ENCODE assay signal across 18 cellular contexts in genomic region chr2:88637464-88637863, GRCh38. TPM values are rescaled to one million over a fixed set of nuclear protein-coding genes. Genes with fewer than 3 reads are reported as not detected.
DNase-seq lines count a peak whose midpoint lies in the region; ATAC-seq and TF ChIP-seq lines count a peak whose summit lies in the region.
"Had no signal": no experiment of that assay in that cellular context is flagged by ENCODE, and none has a peak within 500 bp of the region (broad histone marks: within the 10 kb centered on the region; RNA-seq: fewer than 3 reads in every experiment).

No MANE protein-coding gene starts in this region.

- H3K27me3 Mint-ChIP-seq in activated naive CD4-positive, alpha-beta T cell treated with anti-CD3 and anti-CD28 coated beads, Interleukin-2, amount 50 U/mL, for 24 hours: peaks cover 2% of the 10 kb centered on the region
- H3K27me3 Mint-ChIP-seq in activated T-helper 17 cell treated with anti-CD3 and anti-CD28 coated beads, Interleukin-2, amount 50 U/mL, for 72 hours: no peaks in the 10 kb centered on the region
- no peaks in the 10 kb centered on the region for H3K27me3 Mint-ChIP-seq in mesothelial cell of epicardium (ENCODE audit: low read depth)

- H3K4me3 Mint-ChIP-seq in activated naive CD4-positive, alpha-beta T cell treated with anti-CD3 and anti-CD28 coated beads, Interleukin-2, amount 50 U/mL, for 24 hours: peak overlapping the region; percentile 45
- H3K4me3 Mint-ChIP-seq in activated T-helper 17 cell treated with anti-CD3 and anti-CD28 coated beads, Interleukin-2, amount 50 U/mL, for 72 hours: peak overlapping the region; percentile 48
- no peak overlapping the region for H3K4me3 Mint-ChIP-seq in mesothelial cell of epicardium

- DNase-seq in activated naive CD4-positive, alpha-beta T cell treated with Interleukin-2 at 50 U/mL for 16 hours: no peak
- DNase-seq in mesothelial cell of epicardium (ENCODE audit: low spot score in 2 of 2, unreplicated experiment in 2 of 2) (no peak), nucleus accumbens (lab: John Stamatoyannopoulos, UW) (no peak), NOMO-1 treated with dmso at 0.1 percent for 144 hours (lab: John Stamatoyannopoulos, UW; ENCODE audit: unreplicated experiment) (no peak)
- DNase-seq: activated CD4-positive, alpha-beta T cell treated with anti-CD3 and anti-CD28 coated beads, Interleukin-2, amount 50 U/mL, for 1 hour; activated gamma-delta T cell; adrenal gland; DMS153; hippocampal formation; left ventricle myocardium superior; midbrain; naive thymus-derived CD4-positive, alpha-beta T cell; NCI-H1092; NCI-H187; NCI-H774 had no signal

- TF ChIP-seq CTCF in mesothelial cell of epicardium (IDR thresholded peaks at IDR 0.05; ENCODE audit: unreplicated experiment): no peak

- peaks cover 25% of the 10 kb centered on the region for H3K4me1 Mint-ChIP-seq in activated naive CD4-positive, alpha-beta T cell treated with anti-CD3 and anti-CD28 coated beads, Interleukin-2, amount 50 U/mL, for 24 hours
- peaks cover 16% of the 10 kb centered on the region for H3K4me1 Mint-ChIP-seq in activated T-helper 17 cell treated with anti-CD3 and anti-CD28 coated beads, Interleukin-2, amount 50 U/mL, for 72 hours
- peaks cover 8% of the 10 kb centered on the region for H3K4me1 Mint-ChIP-seq in mesothelial cell of epicardium

- peaks cover 3% of the 10 kb centered on the region for H3K36me3 Mint-ChIP-seq in activated naive CD4-positive, alpha-beta T cell treated with anti-CD3 and anti-CD28 coated beads, Interleukin-2, amount 50 U/mL, for 24 hours
- H3K36me3 Mint-ChIP-seq in activated T-helper 17 cell treated with anti-CD3 and anti-CD28 coated beads, Interleukin-2, amount 50 U/mL, for 72 hours (ENCODE audit: low read depth): no peaks in the 10 kb centered on the region
- H3K36me3 Mint-ChIP-seq in mesothelial cell of epicardium: peaks cover 6% of the 10 kb centered on the region

- ATAC-seq in activated T-helper 17 cell treated with anti-CD3 and anti-CD28 coated beads, Interleukin-2, amount 50 U/mL, for 72 hours (replicated peaks): peak; percentile 39
- no peak for ATAC-seq in HG02759 (IDR thresholded peaks at IDR 0.05; ENCODE audit: unreplicated experiment)
- ATAC-seq: left ventricle myocardium superior; naive thymus-derived CD4-positive, alpha-beta T cell had no signal

- H3K9me3 Mint-ChIP-seq in activated naive CD4-positive, alpha-beta T cell treated with anti-CD3 and anti-CD28 coated beads, Interleukin-2, amount 50 U/mL, for 24 hours: peaks cover 11% of the 10 kb centered on the region
- peaks cover 3% of the 10 kb centered on the region for H3K9me3 Mint-ChIP-seq in activated T-helper 17 cell treated with anti-CD3 and anti-CD28 coated beads, Interleukin-2, amount 50 U/mL, for 72 hours
- peaks cover 24% of the 10 kb centered on the region for H3K9me3 Mint-ChIP-seq in mesothelial cell of epicardium

- peak overlapping the region; percentile 13 for H3K27ac Mint-ChIP-seq in activated naive CD4-positive, alpha-beta T cell treated with anti-CD3 and anti-CD28 coated beads, Interleukin-2, amount 50 U/mL, for 24 hours
- H3K27ac Mint-ChIP-seq in activated T-helper 17 cell treated with anti-CD3 and anti-CD28 coated beads, Interleukin-2, amount 50 U/mL, for 72 hours: peak overlapping the region; percentile 74
- peak overlapping the region; percentile 51 for H3K27ac Mint-ChIP-seq in mesothelial cell of epicardium

RNA-seq across cellular contexts. Expression of gene EIF2AK3, which starts 10.2 kb away (rescaled TPM):
- 10 to 100 TPM; 17.1 to 22.0 TPM for total RNA-seq in activated T-helper 17 cell treated with anti-CD3 and anti-CD28 coated beads, Interleukin-2, amount 50 U/mL, for 72 hours
- 23.9 to 24.7 TPM (median 24.3 TPM) in 3 replicates for total RNA-seq in mesothelial cell of epicardium

RNA-seq across cellular contexts. Expression of gene RPIA, which starts 54.0 kb away (rescaled TPM):
- 10 to 100 TPM; 24.4 to 58.8 TPM for total RNA-seq in activated T-helper 17 cell treated with anti-CD3 and anti-CD28 coated beads, Interleukin-2, amount 50 U/mL, for 72 hours
- total RNA-seq in mesothelial cell of epicardium: 22.5 to 23.5 TPM (median 23.3 TPM) in 3 replicates

Comparison
In these comparisons a context has a peak if more than half of its experiments do, and no peak if none do; other contexts are left out.
1. H3K27ac Mint-ChIP-seq: peak in every context shown above with its lines; median percentile 74 in activated T-helper 17 cell treated with anti-CD3 and anti-CD28 coated beads, Interleukin-2, amount 50 U/mL, for 72 hours; 51 in mesothelial cell of epicardium; 13 in activated naive CD4-positive, alpha-beta T cell treated with anti-CD3 and anti-CD28 coated beads, Interleukin-2, amount 50 U/mL, for 24 hours.